In the genomic region with DNA sequence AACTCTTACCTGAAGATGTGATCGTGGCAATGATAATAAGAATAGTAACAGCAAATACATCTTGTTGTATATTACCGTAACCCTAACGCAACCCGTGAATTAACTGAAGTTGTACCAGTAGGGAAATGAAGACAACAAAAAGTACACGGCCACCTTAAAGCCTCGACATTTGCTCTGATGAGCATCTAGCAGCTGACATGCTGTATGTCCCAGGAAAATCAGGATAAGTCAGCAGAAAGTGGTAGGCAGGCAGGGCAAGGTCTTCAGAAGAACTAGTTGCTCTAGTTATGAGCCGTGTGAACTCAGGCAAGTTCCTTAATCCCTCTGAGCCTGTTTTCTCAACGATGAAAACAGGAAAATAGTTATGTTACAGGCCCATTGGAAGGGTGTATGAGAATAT, we compare ENCODE assay signal across 32 cellular contexts. TPM values are rescaled to one million over a fixed set of nuclear protein-coding genes. Genes with fewer than 3 reads are reported as not detected.
A peak's percentile ranks its signal among the peaks of the same experiment; 100 is the strongest.
DNase-seq lines count a peak whose midpoint lies in the region; ATAC-seq, FAIRE-seq and TF ChIP-seq lines count a peak whose summit lies in the region.
"Had no signal": no experiment of that assay in that cellular context is flagged by ENCODE, and none has a peak within 500 bp of the region (broad histone marks: within the 10 kb centered on the region; RNA-seq: fewer than 3 reads in every experiment).

No MANE protein-coding gene starts in this region.

- WGBS in gastroesophageal sphincter (ENCODE audit: low coverage in 1 of 2), 2 donors: 78 to 86% methylated on average over 7 to 8 of the region's 8 CpGs

- no peak for FAIRE-seq in H54 (lab: Jason Lieb, UNC)
- FAIRE-seq: GM18507, small intestine had no signal

- intact Hi-C loops in Calu3 (cut with micrococcal nuclease; ENCODE audit: unreplicated experiment) (loop anchor here (1.0 to 10.0 kb wide), 4 partner anchors 79 to 1672 kb away; a partner anchor contains a TSS), left cardiac atrium (cut with DNase I) (loop anchor here in 1 of 2 donors (5.0 kb wide), 1 partner anchor 124 kb away; no protein-coding TSS in a partner anchor)

- peak overlapping the region; percentile 55 for H3K9ac ChIP-seq in OCI-LY3 (ENCODE audit: low read length)
- H3K9ac ChIP-seq in rectal smooth muscle tissue (ENCODE audit: low read length): no peak overlapping the region
- H3K9ac ChIP-seq: KMS-11 had no signal

- no peaks in the 10 kb centered on the region for H3K79me2 ChIP-seq in OCI-LY3 (ENCODE audit: low read length)

- peaks cover 6% of the 10 kb centered on the region for H3K36me3 Mint-ChIP-seq in Calu3 (ENCODE audit: insufficient read depth, unreplicated experiment)
- H3K36me3 Mint-ChIP-seq: activated naive CD4-positive, alpha-beta T cell treated with anti-CD3 and anti-CD28 coated beads, Interleukin-2, amount 50 U/mL, for 24 hours had no signal

- no peaks in the 10 kb centered on the region for H4K20me1 ChIP-seq in OCI-LY3 (ENCODE audit: insufficient read depth, low read length)

- no peak overlapping the region for H3K27ac Mint-ChIP-seq in Calu3 (ENCODE audit: unreplicated experiment)
- H3K27ac Mint-ChIP-seq: activated naive CD4-positive, alpha-beta T cell treated with anti-CD3 and anti-CD28 coated beads, Interleukin-2, amount 50 U/mL, for 24 hours; activated T-helper 2 cell treated with anti-CD3 and anti-CD28 coated beads, Interferon-gamma antibody, Interleukin-2, Interleukin-4, amounts not matched to agents 10 μg/mL and 5 μg/mL and 100 μg/mL, durations not matched to agents 14 hours and 24 hours and 36 hours; CD4-positive, alpha-beta T cell had no signal

- no peaks in the 10 kb centered on the region for H3K27me3 Mint-ChIP-seq in Calu3 (ENCODE audit: unreplicated experiment)

- CTCF ChIA-PET in Calu3 (lab: Charles Lee): no interaction called here

- H3K4me3 Mint-ChIP-seq in Calu3 (ENCODE audit: low read depth, unreplicated experiment): peak overlapping the region; percentile 65
- H3K4me3 Mint-ChIP-seq: activated naive CD4-positive, alpha-beta T cell treated with anti-CD3 and anti-CD28 coated beads, Interleukin-2, amount 50 U/mL, for 24 hours; CD4-positive, alpha-beta T cell had no signal

- TF ChIP-seq POLR2A in gastroesophageal sphincter (IDR thresholded peaks at IDR 0.05): no peak
- TF ChIP-seq POLR2A in H54 (IDR thresholded peaks at IDR 0.05; ENCODE audit: low read depth, low read length): no peak

- peak overlapping the region; percentile 96 for H3K4me2 ChIP-seq in OCI-LY3 (ENCODE audit: low read length)
- H3K4me2 ChIP-seq: KMS-11 had no signal

- peak overlapping the region; percentile 89 for H3K4me3 ChIP-seq in OCI-LY3 (ENCODE audit: low read length)
- H3K4me3 ChIP-seq in gastroesophageal sphincter: peak overlapping the region; percentile 36 to 48
- H3K4me3 ChIP-seq in rectal smooth muscle tissue (ENCODE audit: low read length): peak overlapping the region; percentile 24
- H3K4me3 ChIP-seq: breast epithelium, left ventricle myocardium inferior, SJCRH30, uterus had no signal

- H3K9me3 ChIP-seq in OCI-LY3 (ENCODE audit: insufficient read depth, low read length) (no peaks in the 10 kb centered on the region), gastroesophageal sphincter (no peaks in the 10 kb centered on the region)
- H3K9me3 ChIP-seq: breast epithelium, left ventricle myocardium inferior, SJCRH30, thoracic aorta, uterus had no signal

- H3K27ac ChIP-seq in OCI-LY3 (ENCODE audit: low read length) (no peak overlapping the region), gastroesophageal sphincter (peak overlapping the region in 3 of 4 donors; percentile 62 to 71 (median 62)), rectal smooth muscle tissue (ENCODE audit: low read depth, low read length) (peak overlapping the region; percentile 14)
- H3K27ac ChIP-seq: breast epithelium, KMS-11, left ventricle myocardium inferior, SJCRH30, thoracic aorta, uterus, WERI-Rb-1 had no signal

- no peaks in the 10 kb centered on the region for H3K4me1 Mint-ChIP-seq in Calu3 (ENCODE audit: low read depth, unreplicated experiment)
- H3K4me1 Mint-ChIP-seq: activated naive CD4-positive, alpha-beta T cell treated with anti-CD3 and anti-CD28 coated beads, Interleukin-2, amount 50 U/mL, for 24 hours had no signal

- peaks cover 10% of the 10 kb centered on the region for H3K27me3 ChIP-seq in OCI-LY3 (ENCODE audit: low read depth, low read length)
- no peaks in the 10 kb centered on the region for H3K27me3 ChIP-seq in gastroesophageal sphincter
- H3K27me3 ChIP-seq in rectal smooth muscle tissue (ENCODE audit: control insufficient read depth, insufficient read depth, low read length): no peaks in the 10 kb centered on the region
- H3K27me3 ChIP-seq: breast epithelium, SJCRH30, uterus had no signal

- H3K9me3 Mint-ChIP-seq in Calu3 (ENCODE audit: low read depth, unreplicated experiment): no peaks in the 10 kb centered on the region
- H3K9me3 Mint-ChIP-seq: activated T-helper 2 cell treated with anti-CD3 and anti-CD28 coated beads, Interferon-gamma antibody, Interleukin-2, Interleukin-4, amounts not matched to agents 10 μg/mL and 5 μg/mL and 100 μg/mL, durations not matched to agents 14 hours and 24 hours and 36 hours had no signal

- no peak for DNase-seq in Calu3
- DNase-seq in T-helper 1 cell: no peak
- DNase-seq in H54 (ENCODE audit: insufficient read length, low spot score): no peak
- DNase-seq in left cardiac atrium: no peak
- DNase-seq: activated CD4-positive, alpha-beta T cell treated with anti-CD3 and anti-CD28 coated beads for 48 hours; activated CD8-positive, alpha-beta memory T cell treated with anti-CD3 and anti-CD28 coated beads for 24 hours; activated T-cell treated with anti-CD3 and anti-CD28 coated beads for 4 hours; CD4-positive, alpha-beta T cell; EL; H7; islet precursor cell; left ventricle myocardium inferior; mesenchymal stem cell; RPMI8226; SJCRH30; stimulated activated CD4-positive, alpha-beta T cell treated with anti-CD3 and anti-CD28 coated beads, Interleukin-1b, Interleukin-23, amount 100 ng/mL, for 48 hours; stimulated activated naive CD4-positive, alpha-beta T cell treated with Interleukin-2 at 50 U/mL for 16 hours; uterus; WERI-Rb-1 had no signal

- no peak for TF ChIP-seq EP300 in gastroesophageal sphincter (IDR thresholded peaks at IDR 0.05)

- H3K36me3 ChIP-seq in OCI-LY3 (replicated peaks; ENCODE audit: low read depth, low read length) (no peaks in the 10 kb centered on the region), gastroesophageal sphincter (no peaks in the 10 kb centered on the region), rectal smooth muscle tissue (ENCODE audit: control insufficient read depth, insufficient read depth, low read length) (no peaks in the 10 kb centered on the region)
- H3K36me3 ChIP-seq: breast epithelium, left ventricle myocardium inferior, SJCRH30, thoracic aorta, uterus, WERI-Rb-1 had no signal

- H3K4me1 ChIP-seq in OCI-LY3 (ENCODE audit: low read length) (peaks cover 10% of the 10 kb centered on the region), gastroesophageal sphincter (peaks cover 0 to 22% (median 0%) of the 10 kb centered on the region in 3 donors), rectal smooth muscle tissue (ENCODE audit: control insufficient read depth, insufficient read depth, low read length) (peaks cover 3% of the 10 kb centered on the region)
- H3K4me1 ChIP-seq: breast epithelium, left ventricle myocardium inferior, uterus had no signal

- TF ChIP-seq CTCF in Calu3 (IDR thresholded peaks at IDR 0.05; ENCODE audit: unreplicated experiment) (no peak), OCI-LY3 (IDR thresholded peaks at IDR 0.05; ENCODE audit: low read depth, low read length) (no peak), gastroesophageal sphincter (IDR thresholded peaks at IDR 0.05) (no peak)

- ATAC-seq in gastroesophageal sphincter: no peak
- ATAC-seq in GM19463 (IDR thresholded peaks at IDR 0.05; ENCODE audit: unreplicated experiment): no peak
- no peak for ATAC-seq in left cardiac atrium

- BruUV-seq in Calu3 (replicated peaks; lab: Mats Ljungman, UMichigan): no TSS peak

- H2AFZ ChIP-seq in OCI-LY3 (ENCODE audit: low read depth, low read length): peak overlapping the region; percentile 95

RNA-seq across cellular contexts. Expression of a gene that starts 7.7 kb away (rescaled TPM):
- total RNA-seq in Calu3 (2022) (not detected in 2 replicates), gastroesophageal sphincter (10 to 100 TPM; 21.8 to 69.1 (median 25.9) TPM), left cardiac atrium (1 to 10 TPM; 1.3 to 2.0 TPM)
- total RNA-seq: A673; activated T-helper 2 cell treated with anti-CD3 and anti-CD28 coated beads, Interferon-gamma antibody, Interleukin-2, Interleukin-4, amounts not matched to agents 10 μg/mL and 5 μg/mL and 100 μg/mL, durations not matched to agents 14 hours and 24 hours and 36 hours; breast epithelium; CD4-positive, alpha-beta T cell; pulmonary artery endothelial cell; thoracic aorta had no signal

RNA-seq across cellular contexts. Expression of a gene that starts 43.1 kb away (rescaled TPM):
- total RNA-seq in Calu3 (2022) (82.8 and 94.6 TPM in 2 replicates), gastroesophageal sphincter (10 to 100 TPM; 32.6 to 73.1 (median 57.5) TPM), left cardiac atrium (100 to 1,000 TPM in 1 of 2 donors, 10 to 100 TPM in 1; 92.8 to 130 TPM)

Comparison
In these comparisons a context has a peak if more than half of its experiments do, and no peak if none do; other contexts are left out.
1. H3K4me3 ChIP-seq: peak in every context shown above with its lines; median percentile 89 in OCI-LY3; 42 in gastroesophageal sphincter; 24 in rectal smooth muscle tissue.
2. RNA of a gene that starts 7.7 kb away (total RNA-seq): 21.8 to 69.1 TPM in gastroesophageal sphincter; 1.3 to 2.0 TPM in left cardiac atrium and not detected in Calu3; every median in the first group is over 4 times any median in the second.